Comparison of ENCODE assay signal across 27 cellular contexts in the genomic region with DNA sequence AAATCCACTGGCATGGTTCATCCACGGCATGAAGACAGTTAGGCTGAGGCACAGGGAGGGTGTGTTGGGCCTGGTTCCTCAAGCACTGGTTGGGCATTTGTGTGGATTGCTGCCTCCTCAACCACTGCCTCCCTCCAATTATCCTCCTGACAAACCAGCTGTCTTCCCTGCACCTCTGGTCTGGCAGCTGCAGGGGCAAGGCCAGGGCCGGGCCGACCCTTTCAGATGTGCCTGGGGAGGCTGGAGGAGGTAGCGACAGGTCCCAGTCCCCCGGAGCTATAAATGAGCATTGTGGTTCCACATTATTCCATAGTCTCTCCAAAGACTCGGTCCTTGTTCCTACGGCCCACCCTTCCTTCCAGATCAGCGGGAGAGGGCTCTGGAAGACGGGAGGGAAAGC.
DNase-seq lines count a peak whose midpoint lies in the region; ATAC-seq and TF ChIP-seq lines count a peak whose summit lies in the region.
"Had no signal": no experiment of that assay in that cellular context is flagged by ENCODE, and none has a peak within 500 bp of the region (broad histone marks: within the 10 kb centered on the region; RNA-seq: fewer than 3 reads in every experiment).

No MANE protein-coding gene starts in this region.

- H3K27ac ChIP-seq in gastroesophageal sphincter, result no peak overlapping the region
- H3K27ac ChIP-seq: thoracic aorta, VCaP had no signal

- H3K4me3 Mint-ChIP-seq in activated T-cell treated with anti-CD3 and anti-CD28 coated beads, Interleukin-2, amount 50 U/mL, for 24 hours, result no peak overlapping the region
- no peak overlapping the region for H3K4me3 Mint-ChIP-seq in activated CD8-positive, alpha-beta T cell treated with anti-CD3 and anti-CD28 coated beads for 36 hours
- no peak overlapping the region for H3K4me3 Mint-ChIP-seq in naive B cell
- no peak overlapping the region for H3K4me3 Mint-ChIP-seq in stimulated activated naive B cell treated with anti-CD40 and anti-IgM and Interleukin-4, amounts not matched to agents 10 μg/mL and 1 μg/mL and 100 μg/mL, for 72 hours
- H3K4me3 Mint-ChIP-seq: activated naive CD4-positive, alpha-beta T cell treated with anti-CD3 and anti-CD28 coated beads, Interleukin-2, amount 10 ng/mL, durations not matched to agents 7 days and 5 days; CD14-positive monocyte had no signal

- H3K4me1 ChIP-seq in gastroesophageal sphincter, result peaks cover 0 to 8% (median 0%) of the 10 kb centered on the region in 3 donors

- 82 to 100% methylated on average over 1 to 7 of the region's 9 CpGs for WGBS in gastroesophageal sphincter (ENCODE audit: low coverage in 1 of 2), 2 donors

- no peak for ATAC-seq in activated CD8-positive, alpha-beta T cell treated with anti-CD3 and anti-CD28 coated beads for 36 hours
- ATAC-seq in naive B cell (ENCODE audit: low read depth in 2 of 2) (no peak), GM18909 (IDR thresholded peaks at IDR 0.05; ENCODE audit: poor library complexity, unreplicated experiment) (no peak), gastroesophageal sphincter (no peak)
- no peak for ATAC-seq in stimulated activated naive B cell treated with anti-CD40 and anti-IgM and Interleukin-4, amounts not matched to agents 10 μg/mL and 1 μg/mL and 100 μg/mL, for 72 hours (replicated peaks)
- ATAC-seq: Panc1 had no signal

- H3K27me3 Mint-ChIP-seq in activated T-cell treated with anti-CD3 and anti-CD28 coated beads, Interleukin-2, amount 50 U/mL, for 24 hours, result no peaks in the 10 kb centered on the region
- no peaks in the 10 kb centered on the region for H3K27me3 Mint-ChIP-seq in activated CD8-positive, alpha-beta T cell treated with anti-CD3 and anti-CD28 coated beads for 36 hours
- no peaks in the 10 kb centered on the region for H3K27me3 Mint-ChIP-seq in naive B cell
- no peaks in the 10 kb centered on the region for H3K27me3 Mint-ChIP-seq in stimulated activated naive B cell treated with anti-CD40 and anti-IgM and Interleukin-4, amounts not matched to agents 10 μg/mL and 1 μg/mL and 100 μg/mL, for 72 hours
- H3K27me3 Mint-ChIP-seq: activated naive CD4-positive, alpha-beta T cell treated with anti-CD3 and anti-CD28 coated beads, Interleukin-2, amount 10 ng/mL, durations not matched to agents 7 days and 5 days had no signal

- TF ChIP-seq EP300 in gastroesophageal sphincter (IDR thresholded peaks at IDR 0.05), result no peak

- TF ChIP-seq CTCF in activated CD8-positive, alpha-beta T cell treated with anti-CD3 and anti-CD28 coated beads for 36 hours (IDR thresholded peaks at IDR 0.05), result no peak
- TF ChIP-seq CTCF in gastroesophageal sphincter (IDR thresholded peaks at IDR 0.05), result no peak

- H3K4me1 Mint-ChIP-seq in activated T-cell treated with anti-CD3 and anti-CD28 coated beads, Interleukin-2, amount 50 U/mL, for 24 hours (ENCODE audit: low read depth), result peaks cover 38% of the 10 kb centered on the region
- H3K4me1 Mint-ChIP-seq in activated CD8-positive, alpha-beta T cell treated with anti-CD3 and anti-CD28 coated beads for 36 hours (ENCODE audit: low read depth), result peaks cover 13% of the 10 kb centered on the region
- H3K4me1 Mint-ChIP-seq in naive B cell, result peaks cover 26 to 44% (median 32%) of the 10 kb centered on the region in 3 donors
- peaks cover 28 to 40% of the 10 kb centered on the region in 2 donors for H3K4me1 Mint-ChIP-seq in stimulated activated naive B cell treated with anti-CD40 and anti-IgM and Interleukin-4, amounts not matched to agents 10 μg/mL and 1 μg/mL and 100 μg/mL, for 72 hours

- TF ChIP-seq POLR2A in gastroesophageal sphincter (IDR thresholded peaks at IDR 0.05), result no peak

- no peaks in the 10 kb centered on the region for H3K9me3 ChIP-seq in gastroesophageal sphincter
- H3K9me3 ChIP-seq: thoracic aorta had no signal

- no peak overlapping the region for H3K4me3 ChIP-seq in gastroesophageal sphincter
- H3K4me3 ChIP-seq: thoracic aorta had no signal

- H3K27me3 ChIP-seq in gastroesophageal sphincter, result no peaks in the 10 kb centered on the region

- peaks cover 0 to 12% of the 10 kb centered on the region in 2 donors for H3K36me3 ChIP-seq in gastroesophageal sphincter
- H3K36me3 ChIP-seq: thoracic aorta had no signal

- POLR2A ChIA-PET in activated CD8-positive, alpha-beta T cell treated with anti-CD3 and anti-CD28 coated beads for 36 hours (lab: Charles Lee), result interaction anchor here (1.4 kb wide), 1 partner anchor 84 kb away, joined by 5 read pairs; no protein-coding TSS in a partner anchor

- peaks cover 69% of the 10 kb centered on the region for H3K36me3 Mint-ChIP-seq in activated T-cell treated with anti-CD3 and anti-CD28 coated beads, Interleukin-2, amount 50 U/mL, for 24 hours (ENCODE audit: low read depth)
- H3K36me3 Mint-ChIP-seq in activated CD8-positive, alpha-beta T cell treated with anti-CD3 and anti-CD28 coated beads for 36 hours (ENCODE audit: low read depth), result peaks cover 29% of the 10 kb centered on the region
- peaks cover 18 to 23% of the 10 kb centered on the region in 2 donors for H3K36me3 Mint-ChIP-seq in naive B cell
- H3K36me3 Mint-ChIP-seq in stimulated activated naive B cell treated with anti-CD40 and anti-IgM and Interleukin-4, amounts not matched to agents 10 μg/mL and 1 μg/mL and 100 μg/mL, for 72 hours, result peaks cover 32 to 49% of the 10 kb centered on the region in 2 donors

- no peaks in the 10 kb centered on the region for H3K9me3 Mint-ChIP-seq in activated T-cell treated with anti-CD3 and anti-CD28 coated beads, Interleukin-2, amount 50 U/mL, for 24 hours
- H3K9me3 Mint-ChIP-seq in activated CD8-positive, alpha-beta T cell treated with anti-CD3 and anti-CD28 coated beads for 36 hours, result peaks cover 3% of the 10 kb centered on the region
- peaks cover 0 to 6% (median 0%) of the 10 kb centered on the region in 7 donors for H3K9me3 Mint-ChIP-seq in naive B cell
- no peaks in the 10 kb centered on the region for H3K9me3 Mint-ChIP-seq in stimulated activated naive B cell treated with anti-CD40 and anti-IgM and Interleukin-4, amounts not matched to agents 10 μg/mL and 1 μg/mL and 100 μg/mL, for 72 hours
- H3K9me3 Mint-ChIP-seq: activated naive CD4-positive, alpha-beta T cell treated with anti-CD3 and anti-CD28 coated beads, Interleukin-2, amount 10 ng/mL, durations not matched to agents 7 days and 5 days had no signal

- intact Hi-C loops in activated CD8-positive, alpha-beta T cell treated with anti-CD3 and anti-CD28 coated beads for 36 hours (cut with micrococcal nuclease), result no loop called here

- CTCF ChIA-PET in activated CD8-positive, alpha-beta T cell treated with anti-CD3 and anti-CD28 coated beads for 36 hours (lab: Charles Lee), result interaction anchor here (0.9 to 1.6 kb wide), 6 partner anchors 9 to 517 kb away, joined by 3 to 4 read pairs (median 4); no protein-coding TSS in a partner anchor

- H3K27ac Mint-ChIP-seq in activated T-cell treated with anti-CD3 and anti-CD28 coated beads, Interleukin-2, amount 50 U/mL, for 24 hours, result peak overlapping the region; percentile 6
- peak overlapping the region; percentile 16 for H3K27ac Mint-ChIP-seq in activated CD8-positive, alpha-beta T cell treated with anti-CD3 and anti-CD28 coated beads for 36 hours
- peak overlapping the region in 5 of 6 donors; percentile 12 to 86 (median 80) for H3K27ac Mint-ChIP-seq in naive B cell
- peak overlapping the region; percentile 43 for H3K27ac Mint-ChIP-seq in stimulated activated naive B cell treated with anti-CD40 and anti-IgM and Interleukin-4, amounts not matched to agents 10 μg/mL and 1 μg/mL and 100 μg/mL, for 72 hours
- H3K27ac Mint-ChIP-seq: activated naive CD4-positive, alpha-beta T cell treated with anti-CD3 and anti-CD28 coated beads, Interleukin-2, amount 10 ng/mL, durations not matched to agents 7 days and 5 days had no signal

- no peak for DNase-seq in activated T-cell treated with anti-CD3 and anti-CD28 coated beads, Interleukin-2, amount 50 U/mL, for 24 hours
- no peak for DNase-seq in activated T-cell treated with anti-CD3 and anti-CD28 coated beads, Interleukin-2, amount 50 U/mL, for 48 hours
- no peak for DNase-seq in activated CD8-positive, alpha-beta T cell treated with anti-CD3 and anti-CD28 coated beads for 36 hours
- no peak for DNase-seq in naive B cell
- DNase-seq in stimulated activated naive B cell treated with anti-CD40 and anti-IgM and Interleukin-4, amounts not matched to agents 10 μg/mL and 1 μg/mL and 100 μg/mL, for 72 hours, result no peak
- no peak for DNase-seq in cerebellar nuclear complex (lab: John Stamatoyannopoulos, UW)
- DNase-seq: 8988T; activated CD4-positive, alpha-beta T cell treated with anti-CD3 and anti-CD28 coated beads for 48 hours; activated naive CD4-positive, alpha-beta T cell treated with anti-CD3 and anti-CD28 coated beads, Interleukin-2, amount 10 ng/mL, durations not matched to agents 7 days and 5 days; amygdala; effector memory CD4-positive, alpha-beta T cell; GOT3; MV-4-11; NCI-H1436; NCI-H2081 treated with DMSO at 0.1 percent for 48 hours; NCI-H226; NCI-H69; SIG-M5; stimulated activated naive CD4-positive, alpha-beta T cell treated with Interleukin-2 at 50 U/mL for 16 hours; SW 1271; T1000 had no signal

Comparison
In these comparisons a context has a peak if more than half of its experiments do, and no peak if none do; other contexts are left out.
1. H3K27ac Mint-ChIP-seq: peak in every context shown above with its lines; median percentile 80 in naive B cell; 43 in stimulated activated naive B cell treated with anti-CD40 and anti-IgM and Interleukin-4, amounts not matched to agents 10 μg/mL and 1 μg/mL and 100 μg/mL, for 72 hours; 16 in activated CD8-positive, alpha-beta T cell treated with anti-CD3 and anti-CD28 coated beads for 36 hours; 6 in activated T-cell treated with anti-CD3 and anti-CD28 coated beads, Interleukin-2, amount 50 U/mL, for 24 hours.